ENCODE assay signal across 1 cellular context in the genomic region with DNA sequence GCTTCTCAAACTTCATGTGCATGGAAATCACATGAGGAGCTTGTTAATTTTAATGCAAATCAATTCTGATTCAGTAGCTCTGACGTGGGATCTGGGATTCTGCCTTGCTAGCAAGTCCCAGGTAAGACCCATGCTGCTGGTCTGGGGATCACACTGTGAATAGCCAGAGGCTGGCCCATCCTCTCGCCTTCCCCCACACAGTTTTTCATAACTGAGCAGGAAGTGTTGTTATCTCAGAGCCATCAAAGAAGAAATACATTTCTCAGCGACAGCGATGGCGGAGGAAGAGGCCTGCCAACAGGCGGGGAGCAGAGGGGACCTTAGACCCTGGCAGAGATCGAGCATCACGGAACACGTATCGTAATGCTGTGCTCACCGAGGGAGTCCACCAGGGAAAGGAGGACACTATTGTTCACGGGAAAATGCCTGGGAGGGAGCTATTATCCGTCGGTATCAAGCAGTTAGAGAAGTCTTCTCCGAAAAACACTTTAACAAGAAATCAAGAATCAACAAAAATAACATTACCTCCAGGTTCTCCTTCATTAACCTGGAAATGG.
TF ChIP-seq lines count a peak whose summit lies in the region.

No MANE protein-coding gene starts in this region.

TF ChIP-seq in K562, 482 proteins besides CTCF, POLR2A, EP300 and RAD21 (continued from another document and continues in another):
- TF ChIP-seq AFF1 (IDR thresholded peaks at IDR 0.05; ENCODE audit: low read depth in 1 of 2, partially characterized antibody in 2 of 2) (no peak), ZNF324 (CRISPR knock-in tag; IDR thresholded peaks at IDR 0.05) (no peak), TRIM24 (IDR thresholded peaks at IDR 0.05) (peak in 1 of 2 experiments; percentile 22; a peak in 1 of 4 replicates), C11orf30 (IDR thresholded peaks at IDR 0.05; ENCODE audit: low read depth) (no peak), SMAD4 (CRISPR knock-in tag; conservative IDR thresholded peaks at IDR 0.05) (peak; percentile 59; the same call in 1 of the 2 replicates), ARID1B (IDR thresholded peaks at IDR 0.05) (peak; percentile 26; the same call in 1 of the 2 replicates), PKNOX1 (IDR thresholded peaks at IDR 0.05) (0 out of 2 replicates have a peak, but pooled peaks have one; percentile 12), ZNF583 (CRISPR knock-in tag; IDR thresholded peaks at IDR 0.05) (no peak), ETV1 (tag; conservative IDR thresholded peaks at IDR 0.05; ENCODE audit: low read depth) (peak; percentile 79), HIVEP1 (CRISPR knock-in tag; IDR thresholded peaks at IDR 0.05) (0 out of 2 replicates have a peak, but pooled peaks have one; percentile 50), MCM2 (IDR thresholded peaks at IDR 0.05; ENCODE audit: low read depth) (no peak), ZNF146 (CRISPR knock-in tag; IDR thresholded peaks at IDR 0.05; ENCODE audit: unreplicated experiment) (no peak), PBX2 (CRISPR knock-in tag; IDR thresholded peaks at IDR 0.05; ENCODE audit: low read depth) (no peak), PBX2 (tag; conservative IDR thresholded peaks at IDR 0.05; ENCODE audit: low read depth) (0 out of 2 replicates have a peak, but pooled peaks have one; percentile 47), RCOR1 (IDR thresholded peaks at IDR 0.05; ENCODE audit: borderline replicate concordance in 1 of 2, low read depth in 2 of 2, low read length in 2 of 2) (peak in 1 of 2 experiments; percentile 48; a peak in 1 of 4 replicates), RNF2 (IDR thresholded peaks at IDR 0.05) (peak; percentile 72; the same call in 1 of the 2 replicates), MGA (IDR thresholded peaks at IDR 0.05) (peak; percentile 34), POLR2H (tag; IDR thresholded peaks at IDR 0.05; ENCODE audit: low read depth) (peak; percentile 36; the same call in 1 of the 2 replicates), SREBF2 (CRISPR knock-in tag; IDR thresholded peaks at IDR 0.05) (no peak), ZNF354B (CRISPR knock-in tag; IDR thresholded peaks at IDR 0.05) (no peak), ZNF395 (CRISPR knock-in tag; IDR thresholded peaks at IDR 0.05) (no peak), L3MBTL2 (IDR thresholded peaks at IDR 0.05) (peak; percentile 17), SMARCA5 (IDR thresholded peaks at IDR 0.05) (no peak), LEF1 (IDR thresholded peaks at IDR 0.05) (0 out of 2 replicates have a peak, but pooled peaks have one; percentile 14)
- TF ChIP-seq, protein P1, sequence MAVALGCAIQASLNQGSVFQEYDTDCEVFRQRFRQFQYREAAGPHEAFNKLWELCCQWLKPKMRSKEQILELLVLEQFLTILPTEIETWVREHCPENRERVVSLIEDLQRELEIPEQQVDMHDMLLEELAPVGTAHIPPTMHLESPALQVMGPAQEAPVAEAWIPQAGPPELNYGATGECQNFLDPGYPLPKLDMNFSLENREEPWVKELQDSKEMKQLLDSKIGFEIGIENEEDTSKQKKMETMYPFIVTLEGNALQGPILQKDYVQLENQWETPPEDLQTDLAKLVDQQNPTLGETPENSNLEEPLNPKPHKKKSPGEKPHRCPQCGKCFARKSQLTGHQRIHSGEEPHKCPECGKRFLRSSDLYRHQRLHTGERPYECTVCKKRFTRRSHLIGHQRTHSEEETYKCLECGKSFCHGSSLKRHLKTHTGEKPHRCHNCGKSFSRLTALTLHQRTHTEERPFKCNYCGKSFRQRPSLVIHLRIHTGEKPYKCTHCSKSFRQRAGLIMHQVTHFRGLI (CRISPR knock-in tag; IDR thresholded peaks at IDR 0.05), result 0 out of 2 replicates have a peak, but pooled peaks have one; percentile 14
- TF ChIP-seq, protein P2, sequence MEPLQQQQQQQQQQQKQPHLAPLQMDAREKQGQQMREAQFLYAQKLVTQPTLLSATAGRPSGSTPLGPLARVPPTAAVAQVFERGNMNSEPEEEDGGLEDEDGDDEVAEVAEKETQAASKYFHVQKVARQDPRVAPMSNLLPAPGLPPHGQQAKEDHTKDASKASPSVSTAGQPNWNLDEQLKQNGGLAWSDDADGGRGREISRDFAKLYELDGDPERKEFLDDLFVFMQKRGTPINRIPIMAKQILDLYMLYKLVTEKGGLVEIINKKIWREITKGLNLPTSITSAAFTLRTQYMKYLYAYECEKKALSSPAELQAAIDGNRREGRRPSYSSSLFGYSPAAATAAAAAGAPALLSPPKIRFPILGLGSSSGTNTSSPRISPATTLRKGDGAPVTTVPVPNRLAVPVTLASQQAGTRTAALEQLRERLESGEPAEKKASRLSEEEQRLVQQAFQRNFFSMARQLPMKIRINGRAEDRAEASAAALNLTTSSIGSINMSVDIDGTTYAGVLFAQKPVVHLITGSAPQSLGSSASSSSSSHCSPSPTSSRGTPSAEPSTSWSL (CRISPR knock-in tag; IDR thresholded peaks at IDR 0.05; ENCODE audit: borderline replicate concordance), result peak; percentile 74; the same call in 1 of the 2 replicates
